ENCODE assay signal across 1 cellular context in the genomic region with DNA sequence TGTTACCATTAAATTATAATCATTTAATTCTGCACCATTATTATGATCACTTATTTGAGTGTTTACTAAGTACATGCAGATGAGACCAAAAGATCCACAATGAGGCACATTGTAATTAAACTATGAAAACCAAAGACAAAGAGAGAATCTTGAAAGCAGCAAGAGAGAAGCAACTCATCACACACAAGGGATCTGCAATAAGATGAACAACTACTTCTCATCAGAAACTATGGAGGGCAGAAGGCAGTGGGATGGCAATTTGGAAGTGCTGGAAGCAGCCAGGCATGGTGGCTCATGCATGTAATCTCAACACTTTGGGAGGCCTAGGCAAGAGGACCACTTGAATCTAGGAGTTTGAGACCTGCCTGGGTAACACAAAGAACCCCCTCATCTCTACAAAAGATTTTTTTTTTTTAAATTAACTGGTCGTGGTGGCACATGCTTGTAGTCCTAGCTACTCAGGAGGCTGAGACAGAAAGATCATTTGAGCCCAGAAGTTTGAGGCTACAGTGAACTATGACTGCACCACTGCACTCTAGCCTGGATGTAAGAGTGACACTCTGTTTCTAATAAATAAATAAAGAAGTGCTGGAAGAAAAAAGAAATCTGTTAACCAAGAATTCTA.
A peak's percentile ranks its signal among the peaks of the same experiment; 100 is the strongest.
TF ChIP-seq lines count a peak whose summit lies in the region.

No MANE protein-coding gene starts in this region.

TF ChIP-seq in K562, 482 proteins besides CTCF, POLR2A, EP300 and RAD21 (continued from another document):
- TF ChIP-seq HDAC1 (IDR thresholded peaks at IDR 0.05) (peak in 1 of 2 experiments; percentile 75; a peak in 1 of 4 replicates), FIP1L1 (IDR thresholded peaks at IDR 0.05; ENCODE audit: low read depth, low read length, poor library complexity, severe bottlenecking) (no peak), MTA3 (IDR thresholded peaks at IDR 0.05; ENCODE audit: borderline replicate concordance) (0 out of 2 replicates have a peak, but pooled peaks have one; percentile 33), SMC3 (conservative IDR thresholded peaks at IDR 0.05; ENCODE audit: insufficient read depth, low read depth, low read length) (no peak), XRCC3 (IDR thresholded peaks at IDR 0.05) (peak; percentile 61; the same call in 1 of the 2 replicates), CBX1 (IDR thresholded peaks at IDR 0.05; ENCODE audit: low read depth) (peak; percentile 96), ASH1L (IDR thresholded peaks at IDR 0.05; ENCODE audit: borderline replicate concordance, low read depth, partially characterized antibody) (no peak), WHSC1 (IDR thresholded peaks at IDR 0.05; ENCODE audit: low read length) (no peak), CXXC5 (CRISPR knock-in tag; IDR thresholded peaks at IDR 0.05) (no peak), EHMT2 (IDR thresholded peaks at IDR 0.05) (peak; percentile 57; the same call in 1 of the 2 replicates), TRIM24 (IDR thresholded peaks at IDR 0.05) (peak; percentile 55 to 87; a peak in 3 of 4 replicates), SRSF1 (IDR thresholded peaks at IDR 0.05; ENCODE audit: low read depth, low read length) (no peak), CC2D1A (IDR thresholded peaks at IDR 0.05) (peak; percentile 44; the same call in 1 of the 2 replicates), SP2 (IDR thresholded peaks at IDR 0.05; ENCODE audit: extremely low read depth, low read depth, low read length, poor library complexity, severe bottlenecking) (no peak), TRIM28 (IDR thresholded peaks at IDR 0.05) (peak; percentile 99), XRCC4 (IDR thresholded peaks at IDR 0.05; ENCODE audit: extremely low read depth, insufficient read depth, insufficient read length) (no peak)
- TF ChIP-seq, protein P1, sequence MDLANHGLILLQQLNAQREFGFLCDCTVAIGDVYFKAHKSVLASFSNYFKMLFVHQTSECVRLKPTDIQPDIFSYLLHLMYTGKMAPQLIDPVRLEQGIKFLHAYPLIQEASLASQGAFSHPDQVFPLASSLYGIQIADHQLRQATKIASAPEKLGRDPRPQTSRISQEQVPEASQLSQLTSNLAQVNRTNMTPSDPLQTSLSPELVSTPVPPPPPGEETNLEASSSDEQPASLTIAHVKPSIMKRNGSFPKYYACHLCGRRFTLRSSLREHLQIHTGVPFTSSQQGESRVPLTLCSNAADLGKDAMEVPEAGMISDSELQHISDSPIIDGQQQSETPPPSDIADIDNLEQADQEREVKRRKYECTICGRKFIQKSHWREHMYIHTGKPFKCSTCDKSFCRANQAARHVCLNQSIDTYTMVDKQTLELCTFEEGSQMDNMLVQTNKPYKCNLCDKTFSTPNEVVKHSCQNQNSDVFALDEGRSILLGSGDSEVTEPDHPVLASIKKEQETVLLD (IDR thresholded peaks at IDR 0.05), result no peak
- TF ChIP-seq, protein P2, sequence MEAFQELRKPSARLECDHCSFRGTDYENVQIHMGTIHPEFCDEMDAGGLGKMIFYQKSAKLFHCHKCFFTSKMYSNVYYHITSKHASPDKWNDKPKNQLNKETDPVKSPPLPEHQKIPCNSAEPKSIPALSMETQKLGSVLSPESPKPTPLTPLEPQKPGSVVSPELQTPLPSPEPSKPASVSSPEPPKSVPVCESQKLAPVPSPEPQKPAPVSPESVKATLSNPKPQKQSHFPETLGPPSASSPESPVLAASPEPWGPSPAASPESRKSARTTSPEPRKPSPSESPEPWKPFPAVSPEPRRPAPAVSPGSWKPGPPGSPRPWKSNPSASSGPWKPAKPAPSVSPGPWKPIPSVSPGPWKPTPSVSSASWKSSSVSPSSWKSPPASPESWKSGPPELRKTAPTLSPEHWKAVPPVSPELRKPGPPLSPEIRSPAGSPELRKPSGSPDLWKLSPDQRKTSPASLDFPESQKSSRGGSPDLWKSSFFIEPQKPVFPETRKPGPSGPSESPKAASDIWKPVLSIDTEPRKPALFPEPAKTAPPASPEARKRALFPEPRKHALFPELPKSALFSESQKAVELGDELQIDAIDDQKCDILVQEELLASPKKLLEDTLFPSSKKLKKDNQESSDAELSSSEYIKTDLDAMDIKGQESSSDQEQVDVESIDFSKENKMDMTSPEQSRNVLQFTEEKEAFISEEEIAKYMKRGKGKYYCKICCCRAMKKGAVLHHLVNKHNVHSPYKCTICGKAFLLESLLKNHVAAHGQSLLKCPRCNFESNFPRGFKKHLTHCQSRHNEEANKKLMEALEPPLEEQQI (IDR thresholded peaks at IDR 0.05), result peak; percentile 57; the same call in 1 of the 2 replicates
- TF ChIP-seq, protein P3, sequence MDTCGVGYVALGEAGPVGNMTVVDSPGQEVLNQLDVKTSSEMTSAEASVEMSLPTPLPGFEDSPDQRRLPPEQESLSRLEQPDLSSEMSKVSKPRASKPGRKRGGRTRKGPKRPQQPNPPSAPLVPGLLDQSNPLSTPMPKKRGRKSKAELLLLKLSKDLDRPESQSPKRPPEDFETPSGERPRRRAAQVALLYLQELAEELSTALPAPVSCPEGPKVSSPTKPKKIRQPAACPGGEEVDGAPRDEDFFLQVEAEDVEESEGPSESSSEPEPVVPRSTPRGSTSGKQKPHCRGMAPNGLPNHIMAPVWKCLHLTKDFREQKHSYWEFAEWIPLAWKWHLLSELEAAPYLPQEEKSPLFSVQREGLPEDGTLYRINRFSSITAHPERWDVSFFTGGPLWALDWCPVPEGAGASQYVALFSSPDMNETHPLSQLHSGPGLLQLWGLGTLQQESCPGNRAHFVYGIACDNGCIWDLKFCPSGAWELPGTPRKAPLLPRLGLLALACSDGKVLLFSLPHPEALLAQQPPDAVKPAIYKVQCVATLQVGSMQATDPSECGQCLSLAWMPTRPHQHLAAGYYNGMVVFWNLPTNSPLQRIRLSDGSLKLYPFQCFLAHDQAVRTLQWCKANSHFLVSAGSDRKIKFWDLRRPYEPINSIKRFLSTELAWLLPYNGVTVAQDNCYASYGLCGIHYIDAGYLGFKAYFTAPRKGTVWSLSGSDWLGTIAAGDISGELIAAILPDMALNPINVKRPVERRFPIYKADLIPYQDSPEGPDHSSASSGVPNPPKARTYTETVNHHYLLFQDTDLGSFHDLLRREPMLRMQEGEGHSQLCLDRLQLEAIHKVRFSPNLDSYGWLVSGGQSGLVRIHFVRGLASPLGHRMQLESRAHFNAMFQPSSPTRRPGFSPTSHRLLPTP (IDR thresholded peaks at IDR 0.05; ENCODE audit: borderline replicate concordance, extremely low read depth, insufficient read length), result no peak
- TF ChIP-seq, protein P4, sequence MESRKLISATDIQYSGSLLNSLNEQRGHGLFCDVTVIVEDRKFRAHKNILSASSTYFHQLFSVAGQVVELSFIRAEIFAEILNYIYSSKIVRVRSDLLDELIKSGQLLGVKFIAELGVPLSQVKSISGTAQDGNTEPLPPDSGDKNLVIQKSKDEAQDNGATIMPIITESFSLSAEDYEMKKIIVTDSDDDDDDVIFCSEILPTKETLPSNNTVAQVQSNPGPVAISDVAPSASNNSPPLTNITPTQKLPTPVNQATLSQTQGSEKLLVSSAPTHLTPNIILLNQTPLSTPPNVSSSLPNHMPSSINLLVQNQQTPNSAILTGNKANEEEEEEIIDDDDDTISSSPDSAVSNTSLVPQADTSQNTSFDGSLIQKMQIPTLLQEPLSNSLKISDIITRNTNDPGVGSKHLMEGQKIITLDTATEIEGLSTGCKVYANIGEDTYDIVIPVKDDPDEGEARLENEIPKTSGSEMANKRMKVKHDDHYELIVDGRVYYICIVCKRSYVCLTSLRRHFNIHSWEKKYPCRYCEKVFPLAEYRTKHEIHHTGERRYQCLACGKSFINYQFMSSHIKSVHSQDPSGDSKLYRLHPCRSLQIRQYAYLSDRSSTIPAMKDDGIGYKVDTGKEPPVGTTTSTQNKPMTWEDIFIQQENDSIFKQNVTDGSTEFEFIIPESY (CRISPR knock-in tag; IDR thresholded peaks at IDR 0.05), result no peak
